ENCODE assay signal across 9 cellular contexts in the genomic region with DNA sequence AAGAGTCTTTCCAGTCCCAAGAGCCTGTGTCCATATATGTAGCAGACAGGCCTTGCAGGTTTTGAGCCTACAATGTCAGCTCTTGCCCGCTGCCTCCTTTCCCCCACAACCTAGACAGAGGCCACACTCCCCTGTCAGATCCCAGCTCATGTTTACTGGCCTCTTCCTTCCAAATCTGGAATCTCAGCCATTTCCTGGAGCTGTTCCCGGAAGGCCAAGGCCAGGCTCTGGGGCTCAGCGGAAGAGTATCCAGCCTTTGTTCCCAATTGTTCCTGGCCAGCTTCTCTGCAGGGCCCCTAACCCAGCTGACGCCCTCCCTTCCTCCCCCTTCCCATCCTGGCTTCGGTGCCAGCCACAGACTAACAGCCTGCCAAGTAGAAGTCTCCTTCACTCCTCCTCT. TPM values are rescaled to one million over a fixed set of nuclear protein-coding genes. Genes with fewer than 3 reads are reported as not detected.
DNase-seq lines count a peak whose midpoint lies in the region; ATAC-seq and TF ChIP-seq lines count a peak whose summit lies in the region.
"Had no signal": no experiment of that assay in that cellular context is flagged by ENCODE, and none has a peak within 500 bp of the region (broad histone marks: within the 10 kb centered on the region; RNA-seq: fewer than 3 reads in every experiment).

No MANE protein-coding gene starts in this region.

- H3K4me3 ChIP-seq in SK-N-SH (ENCODE audit: low read depth in 2 of 2, low read length in 1 of 2), result no peak overlapping the region
- H3K4me3 ChIP-seq in fibroblast of pulmonary artery (replicated peaks; ENCODE audit: low read depth, low read length), result no peak overlapping the region
- no peak overlapping the region for H3K4me3 ChIP-seq in mucosa of rectum (ENCODE audit: low read length in 2 of 2)
- H3K4me3 ChIP-seq in vagina, result no peak overlapping the region

- peaks cover 37% of the 10 kb centered on the region for H3F3A ChIP-seq in SK-N-SH (replicated peaks; ENCODE audit: insufficient read depth)

- intact Hi-C loops in vagina (cut with DNase I), result no loop called here
- intact Hi-C loops in posterior vena cava (cut with DNase I), result no loop called here

- TF ChIP-seq POLR2A in vagina (IDR thresholded peaks at IDR 0.05), result no peak

- H4K20me1 ChIP-seq in SK-N-SH (ENCODE audit: insufficient read depth), result no peaks in the 10 kb centered on the region

- H3K79me2 ChIP-seq in SK-N-SH (ENCODE audit: insufficient read depth), result no peaks in the 10 kb centered on the region

- CTCF ChIA-PET in SK-N-SH (lab: Yijun Ruan, JAX), result interaction anchor here (1.0 to 1.5 kb wide), 4 partner anchors 17 to 507 kb away, joined by 3 to 4 read pairs (median 4); no protein-coding TSS in a partner anchor

- H3K27ac ChIP-seq in SK-N-SH (ENCODE audit: low read depth in 2 of 2, low read length in 1 of 2) (peak overlapping the region; percentile 78 to 96), mucosa of rectum (ENCODE audit: low read depth in 2 of 2, low read length in 2 of 2) (peak overlapping the region; percentile 5 to 9), vagina (peak overlapping the region; percentile 37)

- peak overlapping the region; percentile 56 for H3K4me2 ChIP-seq in SK-N-SH

- H3K9me2 ChIP-seq in SK-N-SH, result no peaks in the 10 kb centered on the region

- no peaks in the 10 kb centered on the region for H3K36me3 ChIP-seq in SK-N-SH (replicated peaks in 1 of 2; ENCODE audit: control insufficient read depth in 1 of 2, insufficient read depth in 2 of 2, low read length in 1 of 2)
- H3K36me3 ChIP-seq in mucosa of rectum (ENCODE audit: control insufficient read depth in 2 of 2, insufficient read depth in 2 of 2, low read length in 2 of 2), result no peaks in the 10 kb centered on the region
- no peaks in the 10 kb centered on the region for H3K36me3 ChIP-seq in vagina

- peaks cover 4 to 34% of the 10 kb centered on the region in 2 experiments; a peak in 3 of 4 replicates for H3K4me1 ChIP-seq in SK-N-SH (ENCODE audit: control insufficient read depth in 1 of 2, insufficient read depth in 2 of 2, low read depth in 1 of 2, low read length in 1 of 2)
- no peaks in the 10 kb centered on the region for H3K4me1 ChIP-seq in mucosa of rectum (ENCODE audit: control insufficient read depth in 2 of 2, insufficient read depth in 2 of 2, low read length in 2 of 2)
- peaks cover 9% of the 10 kb centered on the region for H3K4me1 ChIP-seq in vagina

- H3K9me3 ChIP-seq in SK-N-SH (no peaks in the 10 kb centered on the region), mucosa of rectum (ENCODE audit: control insufficient read depth in 2 of 2, low read length in 2 of 2) (no peaks in the 10 kb centered on the region), vagina (no peaks in the 10 kb centered on the region)

- H3K27me3 ChIP-seq in SK-N-SH (ENCODE audit: insufficient read depth) (no peaks in the 10 kb centered on the region), mucosa of rectum (ENCODE audit: control insufficient read depth in 2 of 2, insufficient read depth in 2 of 2, low read length in 2 of 2) (peaks cover 0 to 10% of the 10 kb centered on the region in 2 donors), vagina (no peaks in the 10 kb centered on the region)

- no peak for TF ChIP-seq RAD21 in SK-N-SH (IDR thresholded peaks at IDR 0.05; ENCODE audit: low read length)

- POLR2A ChIA-PET in SK-N-SH (lab: Yijun Ruan, JAX), result no interaction called here

- H3K9ac ChIP-seq in SK-N-SH (peak overlapping the region; percentile 64), mucosa of rectum (ENCODE audit: low read depth in 1 of 2, low read length in 2 of 2) (no peak overlapping the region)

- H2AFZ ChIP-seq in SK-N-SH (ENCODE audit: low read depth), result peak overlapping the region; percentile 64

- DNase-seq in SK-N-SH (peak; percentile 20), fibroblast of pulmonary artery (ENCODE audit: low read depth) (peak; percentile 94), vagina (ENCODE audit: extremely low spot score in 2 of 2) (peak; percentile 85 to 93), posterior vena cava (ENCODE audit: low spot score) (no peak)
- no peak for DNase-seq in activated T-cell treated with anti-CD3 and anti-CD28 coated beads, Interleukin-2, amount 50 U/mL, for 1 hour

- no peak for TF ChIP-seq CTCF in SK-N-SH (IDR thresholded peaks at IDR 0.05)
- TF ChIP-seq CTCF in fibroblast of pulmonary artery (IDR thresholded peaks at IDR 0.05; ENCODE audit: low read length, missing control alignments), result no peak
- TF ChIP-seq CTCF in vagina (IDR thresholded peaks at IDR 0.05), result no peak

- WGBS in SK-N-SH (ENCODE audit: low lambda C conversion rate), result 34% methylated on average over 5 of the region's 5 CpGs

- peak in 1 of 2 experiments; percentile 33; a peak in 1 of 4 replicates for TF ChIP-seq EP300 in SK-N-SH (IDR thresholded peaks at IDR 0.05; ENCODE audit: borderline replicate concordance in 1 of 2, low read depth in 1 of 2, low read length in 1 of 2)

- ATAC-seq in GM18907 (IDR thresholded peaks at IDR 0.05; ENCODE audit: unreplicated experiment) (no peak), HG02870 (IDR thresholded peaks at IDR 0.05; ENCODE audit: unreplicated experiment) (no peak)

TF ChIP-seq in SK-N-SH, 30 proteins besides CTCF, POLR2A, EP300 and RAD21 (continues in another document):
- TF ChIP-seq TEAD4 (IDR thresholded peaks at IDR 0.05; ENCODE audit: borderline replicate concordance, insufficient read depth) (no peak; the same call in 1 of the 2 replicates), POLR2AphosphoS5 (IDR thresholded peaks at IDR 0.05; ENCODE audit: low read depth, low read length) (no peak; the same call in 1 of the 2 replicates), NRF1 (IDR thresholded peaks at IDR 0.05; ENCODE audit: low read depth, low read length) (no peak), TCF12 (IDR thresholded peaks at IDR 0.05) (peak; percentile 3), JUND (IDR thresholded peaks at IDR 0.05) (no peak)
- TF ChIP-seq, protein P1, sequence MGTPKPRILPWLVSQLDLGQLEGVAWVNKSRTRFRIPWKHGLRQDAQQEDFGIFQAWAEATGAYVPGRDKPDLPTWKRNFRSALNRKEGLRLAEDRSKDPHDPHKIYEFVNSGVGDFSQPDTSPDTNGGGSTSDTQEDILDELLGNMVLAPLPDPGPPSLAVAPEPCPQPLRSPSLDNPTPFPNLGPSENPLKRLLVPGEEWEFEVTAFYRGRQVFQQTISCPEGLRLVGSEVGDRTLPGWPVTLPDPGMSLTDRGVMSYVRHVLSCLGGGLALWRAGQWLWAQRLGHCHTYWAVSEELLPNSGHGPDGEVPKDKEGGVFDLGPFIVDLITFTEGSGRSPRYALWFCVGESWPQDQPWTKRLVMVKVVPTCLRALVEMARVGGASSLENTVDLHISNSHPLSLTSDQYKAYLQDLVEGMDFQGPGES (IDR thresholded peaks at IDR 0.05; ENCODE audit: low read depth, low read length), result no peak
- TF ChIP-seq, protein P2, sequence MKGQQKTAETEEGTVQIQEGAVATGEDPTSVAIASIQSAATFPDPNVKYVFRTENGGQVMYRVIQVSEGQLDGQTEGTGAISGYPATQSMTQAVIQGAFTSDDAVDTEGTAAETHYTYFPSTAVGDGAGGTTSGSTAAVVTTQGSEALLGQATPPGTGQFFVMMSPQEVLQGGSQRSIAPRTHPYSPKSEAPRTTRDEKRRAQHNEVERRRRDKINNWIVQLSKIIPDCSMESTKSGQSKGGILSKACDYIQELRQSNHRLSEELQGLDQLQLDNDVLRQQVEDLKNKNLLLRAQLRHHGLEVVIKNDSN (IDR thresholded peaks at IDR 0.05; ENCODE audit: borderline replicate concordance, low read depth), result no peak
- TF ChIP-seq, protein P3, sequence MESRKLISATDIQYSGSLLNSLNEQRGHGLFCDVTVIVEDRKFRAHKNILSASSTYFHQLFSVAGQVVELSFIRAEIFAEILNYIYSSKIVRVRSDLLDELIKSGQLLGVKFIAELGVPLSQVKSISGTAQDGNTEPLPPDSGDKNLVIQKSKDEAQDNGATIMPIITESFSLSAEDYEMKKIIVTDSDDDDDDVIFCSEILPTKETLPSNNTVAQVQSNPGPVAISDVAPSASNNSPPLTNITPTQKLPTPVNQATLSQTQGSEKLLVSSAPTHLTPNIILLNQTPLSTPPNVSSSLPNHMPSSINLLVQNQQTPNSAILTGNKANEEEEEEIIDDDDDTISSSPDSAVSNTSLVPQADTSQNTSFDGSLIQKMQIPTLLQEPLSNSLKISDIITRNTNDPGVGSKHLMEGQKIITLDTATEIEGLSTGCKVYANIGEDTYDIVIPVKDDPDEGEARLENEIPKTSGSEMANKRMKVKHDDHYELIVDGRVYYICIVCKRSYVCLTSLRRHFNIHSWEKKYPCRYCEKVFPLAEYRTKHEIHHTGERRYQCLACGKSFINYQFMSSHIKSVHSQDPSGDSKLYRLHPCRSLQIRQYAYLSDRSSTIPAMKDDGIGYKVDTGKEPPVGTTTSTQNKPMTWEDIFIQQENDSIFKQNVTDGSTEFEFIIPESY (IDR thresholded peaks at IDR 0.05; ENCODE audit: borderline replicate concordance, low read depth), result no peak

RNA-seq across cellular contexts. Expression of a gene that starts 1.0 kb away (rescaled TPM):
- 0.31 and 0.95 TPM in 2 replicates for polyA plus RNA-seq in SK-N-SH (2012; rRNA removed)
- polyA plus RNA-seq in SK-N-SH (2012; cell fraction: cytosol; rRNA removed), result 0.13 and 0.45 TPM in 2 replicates
- polyA plus RNA-seq in SK-N-SH (2012; cell fraction: nucleus; rRNA removed), result 1.9 and 2.2 TPM in 2 replicates
- total RNA-seq in vagina (39.8 TPM), posterior vena cava (10 to 100 TPM; 19.8 to 23.4 TPM)

RNA-seq across cellular contexts. Expression of a gene that starts 20.3 kb away (rescaled TPM):
- polyA plus RNA-seq in SK-N-SH (2012; rRNA removed), result not detected in 2 replicates
- polyA plus RNA-seq in SK-N-SH (2012; cell fraction: cytosol; rRNA removed), result not detected in 2 replicates
- polyA plus RNA-seq in SK-N-SH (2012; cell fraction: nucleus; rRNA removed), result not detected in 2 replicates
- not detected for total RNA-seq in vagina
- under 1 TPM in 1 of 2 donors, not detected in 1; 0.28 TPM for total RNA-seq in posterior vena cava
- total RNA-seq: mononuclear cell had no signal

RNA-seq across cellular contexts. Expression of a gene that starts 33.5 kb away (rescaled TPM):
- 59.8 and 61.2 TPM in 2 replicates for polyA plus RNA-seq in SK-N-SH (2012; rRNA removed)
- 14.5 and 21.9 TPM in 2 replicates for polyA plus RNA-seq in SK-N-SH (2012; cell fraction: cytosol; rRNA removed)
- polyA plus RNA-seq in SK-N-SH (2012; cell fraction: nucleus; rRNA removed), result 309 and 336 TPM in 2 replicates
- total RNA-seq in vagina (18.9 TPM), posterior vena cava (10 to 100 TPM; 16.0 to 20.0 TPM)

RNA-seq across cellular contexts. Expression of a gene that starts 37.1 kb away (rescaled TPM):
- polyA plus RNA-seq in SK-N-SH (2012; rRNA removed), result not detected in 2 replicates
- not detected in 2 replicates for polyA plus RNA-seq in SK-N-SH (2012; cell fraction: cytosol; rRNA removed)
- polyA plus RNA-seq in SK-N-SH (2012; cell fraction: nucleus; rRNA removed), result 0.01 and 0.07 TPM in 2 replicates
- 3.4 TPM for total RNA-seq in vagina
- under 1 TPM; 0.28 to 0.48 TPM for total RNA-seq in posterior vena cava

RNA-seq across cellular contexts. Expression of a gene that starts 55.3 kb away (rescaled TPM):
- 0.69 and 0.91 TPM in 2 replicates for polyA plus RNA-seq in SK-N-SH (2012; rRNA removed)
- polyA plus RNA-seq in SK-N-SH (2012; cell fraction: cytosol; rRNA removed), result 0.88 and 1.0 TPM in 2 replicates
- 0.76 and 1.2 TPM in 2 replicates for polyA plus RNA-seq in SK-N-SH (2012; cell fraction: nucleus; rRNA removed)
- total RNA-seq in vagina (2.9 TPM), posterior vena cava (1 to 10 TPM; 1.1 to 1.6 TPM)

Comparison
In these comparisons a context has a peak if more than half of its experiments do, and no peak if none do; other contexts are left out.
1. DNase-seq: peak in SK-N-SH (single experiment), fibroblast of pulmonary artery (single experiment) and vagina (2 of 2); none in posterior vena cava (single experiment) and activated T-cell treated with anti-CD3 and anti-CD28 coated beads, Interleukin-2, amount 50 U/mL, for 1 hour (single experiment).
2. H3K27ac ChIP-seq: peak in every context shown above with its lines; median percentile 87 in SK-N-SH; 37 in vagina; 7 in mucosa of rectum.